Comparison of ENCODE assay signal across 6 cellular contexts in genomic region chr22:10961861-10962255, GRCh38.
DNase-seq lines count a peak whose midpoint lies in the region; TF ChIP-seq lines count a peak whose summit lies in the region.
"Not testable (repeated sequence)": the region's sequence is repeated elsewhere in the genome, so short reads cannot be mapped to it uniquely, and the experiment has no call there.

No MANE protein-coding gene starts in this region.

- not testable (repeated sequence) for H3K27me3 Mint-ChIP-seq in chondrocyte (ENCODE audit: low read depth); endothelial cell (ENCODE audit: unreplicated experiment)

- not testable (repeated sequence) for H3K4me1 Mint-ChIP-seq in chondrocyte (ENCODE audit: low read depth); endothelial cell (ENCODE audit: unreplicated experiment)

- not testable (repeated sequence) for DNase-seq in LNCaP clone FGC (ENCODE audit: low read depth); endothelial cell (ENCODE audit: low spot score)
- peak; percentile 92 for DNase-seq in chondrocyte (ENCODE audit: low spot score)
- peak; percentile 80 for DNase-seq in posterior vena cava (ENCODE audit: low spot score)

- not testable (repeated sequence) for H3K36me3 Mint-ChIP-seq in chondrocyte (ENCODE audit: low read depth); endothelial cell (ENCODE audit: low read depth, unreplicated experiment)

- intact Hi-C loops in posterior vena cava (cut with DNase I) = not testable (repeated sequence)

- H3K27ac Mint-ChIP-seq in chondrocyte (ENCODE audit: unreplicated experiment); endothelial cell (ENCODE audit: unreplicated experiment): not testable (repeated sequence)

- H3K9me3 Mint-ChIP-seq in chondrocyte (ENCODE audit: low read depth) = peaks cover 60% of the 10 kb centered on the region
- peaks cover 41% of the 10 kb centered on the region for H3K9me3 Mint-ChIP-seq in endothelial cell (ENCODE audit: unreplicated experiment)

- H3K4me3 Mint-ChIP-seq in chondrocyte (ENCODE audit: unreplicated experiment) = not testable (repeated sequence)
- peak overlapping the region; percentile 45 for H3K4me3 Mint-ChIP-seq in endothelial cell (ENCODE audit: unreplicated experiment)

- not testable (repeated sequence) for TF ChIP-seq CTCF in 22Rv1 (IDR thresholded peaks at IDR 0.05); C4-2B (conservative IDR thresholded peaks at IDR 0.05); LNCaP clone FGC (IDR thresholded peaks at IDR 0.05; ENCODE audit: control insufficient read depth, extremely low read depth, insufficient read depth); chondrocyte (IDR thresholded peaks at IDR 0.05); endothelial cell (IDR thresholded peaks at IDR 0.05; ENCODE audit: unreplicated experiment)

- H3K4me3 ChIP-seq in LNCaP clone FGC (ENCODE audit: low read depth, low read length) = peak overlapping the region; percentile 68

- H3K27ac ChIP-seq in 22Rv1 (peak overlapping the region; percentile 84), C4-2B (peak overlapping the region; percentile 57)
